Comparison of ENCODE assay signal across 29 cellular contexts in genomic region chr22:17514092-17514491, GRCh38. TPM values are rescaled to one million over a fixed set of nuclear protein-coding genes. Genes with fewer than 3 reads are reported as not detected.
"Had no signal": no experiment of that assay in that cellular context is flagged by ENCODE, and none has a peak within 500 bp of the region (broad histone marks: within the 10 kb centered on the region; RNA-seq: fewer than 3 reads in every experiment).

No MANE protein-coding gene starts in this region.

- H3K27ac Mint-ChIP-seq: activated naive CD4-positive, alpha-beta T cell treated with anti-CD3 and anti-CD28 coated beads for 36 hours; activated naive CD8-positive, alpha-beta T cell treated with anti-CD3 and anti-CD28 coated beads for 36 hours; activated T-helper 1 cell treated with anti-CD3 and anti-CD28 coated beads, Interleukin-12 subunit alpha, Interleukin-12 subunit beta, Interleukin-2, Interleukin-4 antibody, amounts not matched to agents 30 ng/mL and 10 ng/mL and 1 ng/mL, durations not matched to agents 14 hours and 24 hours and 36 hours; effector memory CD8-positive, alpha-beta T cell; memory B cell; natural killer cell; stimulated activated naive CD8-positive, alpha-beta T cell treated with anti-CD3 and anti-CD28 coated beads, Interleukin-15, amount 100 ng/mL, for 72 hours; type B pancreatic cell had no signal

- DNase-seq: activated CD4-positive, alpha-beta T cell treated with anti-CD3 and anti-CD28 coated beads for 48 hours; activated CD4-positive, alpha-beta T cell treated with anti-CD3 and anti-CD28 coated beads, Interleukin-2, amount 50 U/mL, for 48 hours; activated CD8-positive, alpha-beta memory T cell treated with anti-CD3 and anti-CD28 coated beads for 24 hours; activated effector memory CD4-positive, alpha-beta T cell treated with anti-CD3 and anti-CD28 coated beads, Interleukin-2, amount 50 U/mL, for 16 hours; activated naive CD4-positive, alpha-beta T cell treated with anti-CD3 and anti-CD28 coated beads for 36 hours; activated naive CD8-positive, alpha-beta T cell treated with anti-CD3 and anti-CD28 coated beads for 36 hours; adrenal gland; cortex of kidney; effector memory CD8-positive, alpha-beta T cell; erythroblast; head of caudate nucleus; islet precursor cell; natural killer cell; right lobe of liver; stimulated activated CD4-positive, alpha-beta T cell treated with anti-CD3 and anti-CD28 coated beads, Interleukin-4, amount 100 ng/mL, for 1 hour; stimulated activated naive CD8-positive, alpha-beta T cell treated with anti-CD3 and anti-CD28 coated beads, Interleukin-15, amount 100 ng/mL, for 72 hours; substantia nigra had no signal

- H3K4me3 ChIP-seq: adrenal gland, ascending aorta, gastroesophageal sphincter, right lobe of liver, SK-N-MC, vagina had no signal

- ATAC-seq: activated CD4-positive, CD25-positive, alpha-beta regulatory T cell treated with anti-CD3 and anti-CD28 coated beads, Interleukin-2, amount 50 U/mL, for 24 hours; effector memory CD8-positive, alpha-beta T cell; gastroesophageal sphincter; natural killer cell; right lobe of liver; stimulated activated naive CD8-positive, alpha-beta T cell treated with anti-CD3 and anti-CD28 coated beads, Interleukin-15, amount 100 ng/mL, for 72 hours had no signal

- H3K27me3 ChIP-seq: adrenal gland, ascending aorta, gastroesophageal sphincter, right lobe of liver, vagina had no signal

- H3K9me3 Mint-ChIP-seq: activated naive CD4-positive, alpha-beta T cell treated with anti-CD3 and anti-CD28 coated beads for 36 hours; activated naive CD8-positive, alpha-beta T cell treated with anti-CD3 and anti-CD28 coated beads for 36 hours; activated T-helper 1 cell treated with anti-CD3 and anti-CD28 coated beads, Interleukin-12 subunit alpha, Interleukin-12 subunit beta, Interleukin-2, Interleukin-4 antibody, amounts not matched to agents 30 ng/mL and 10 ng/mL and 1 ng/mL, durations not matched to agents 14 hours and 24 hours and 36 hours; effector memory CD8-positive, alpha-beta T cell; memory B cell; natural killer cell; stimulated activated naive CD8-positive, alpha-beta T cell treated with anti-CD3 and anti-CD28 coated beads, Interleukin-15, amount 100 ng/mL, for 72 hours; type B pancreatic cell had no signal

- H3K27me3 Mint-ChIP-seq: type B pancreatic cell had no signal

- H3K9me3 ChIP-seq: adrenal gland, ascending aorta, gastroesophageal sphincter, right lobe of liver, vagina had no signal

- H3K4me1 ChIP-seq: adrenal gland, ascending aorta, right lobe of liver, vagina had no signal

- H3K4me3 Mint-ChIP-seq: activated naive CD4-positive, alpha-beta T cell treated with anti-CD3 and anti-CD28 coated beads for 36 hours; activated naive CD8-positive, alpha-beta T cell treated with anti-CD3 and anti-CD28 coated beads for 36 hours; activated T-helper 1 cell treated with anti-CD3 and anti-CD28 coated beads, Interleukin-12 subunit alpha, Interleukin-12 subunit beta, Interleukin-2, Interleukin-4 antibody, amounts not matched to agents 30 ng/mL and 10 ng/mL and 1 ng/mL, durations not matched to agents 14 hours and 24 hours and 36 hours; effector memory CD8-positive, alpha-beta T cell; memory B cell; natural killer cell; stimulated activated naive CD8-positive, alpha-beta T cell treated with anti-CD3 and anti-CD28 coated beads, Interleukin-15, amount 100 ng/mL, for 72 hours; type B pancreatic cell had no signal

- H3K36me3 Mint-ChIP-seq: activated naive CD8-positive, alpha-beta T cell treated with anti-CD3 and anti-CD28 coated beads for 36 hours; memory B cell; natural killer cell had no signal

- H3K4me1 Mint-ChIP-seq: activated naive CD8-positive, alpha-beta T cell treated with anti-CD3 and anti-CD28 coated beads for 36 hours; memory B cell; natural killer cell; stimulated activated naive CD8-positive, alpha-beta T cell treated with anti-CD3 and anti-CD28 coated beads, Interleukin-15, amount 100 ng/mL, for 72 hours had no signal

- H3K27ac ChIP-seq: adrenal gland, ascending aorta, right lobe of liver, SK-N-MC, vagina, VCaP had no signal

- H3K36me3 ChIP-seq: adrenal gland, ascending aorta, gastroesophageal sphincter, right lobe of liver, vagina had no signal

RNA-seq across cellular contexts. Expression of gene SLC25A18, which starts 49.2 kb away (rescaled TPM):
- total RNA-seq: activated naive CD4-positive, alpha-beta T cell treated with anti-CD3 and anti-CD28 coated beads for 36 hours; activated naive CD8-positive, alpha-beta T cell treated with anti-CD3 and anti-CD28 coated beads for 36 hours; activated T-helper 1 cell treated with anti-CD3 and anti-CD28 coated beads, Interleukin-12 subunit alpha, Interleukin-12 subunit beta, Interleukin-2, Interleukin-4 antibody, amounts not matched to agents 30 ng/mL and 10 ng/mL and 1 ng/mL, durations not matched to agents 14 hours and 24 hours and 36 hours; ascending aorta; mononuclear cell; natural killer cell; skeletal muscle tissue; T-helper 1 cell treated with Interleukin-12 subunit alpha and Interleukin-12 subunit beta and Interleukin-4 antibody, amounts not matched to agents 30 ng/mL and 1 ng/mL, for 36 hours had no signal
